8 cellular contexts compared by ENCODE assay signal in genomic region chr14:70358631-70359030, GRCh38. TPM values are rescaled to one million over a fixed set of nuclear protein-coding genes. Genes with fewer than 3 reads are reported as not detected.
DNase-seq lines count a peak whose midpoint lies in the region; ATAC-seq and TF ChIP-seq lines count a peak whose summit lies in the region.

No MANE protein-coding gene starts in this region.

- TF ChIP-seq CTCF in left lung (IDR thresholded peaks at IDR 0.05) (no peak), type B pancreatic cell (conservative IDR thresholded peaks at IDR 0.05) (no peak)

- H3K4me3 Mint-ChIP-seq in activated naive CD4-positive, alpha-beta T cell treated with anti-CD3 and anti-CD28 coated beads for 36 hours: peak overlapping the region; percentile 99
- H3K4me3 Mint-ChIP-seq in type B pancreatic cell: peak overlapping the region; percentile 100

- peaks cover 36% of the 10 kb centered on the region for H3K4me1 Mint-ChIP-seq in activated naive CD4-positive, alpha-beta T cell treated with anti-CD3 and anti-CD28 coated beads for 36 hours (ENCODE audit: low read depth)
- peaks cover 17% of the 10 kb centered on the region for H3K4me1 Mint-ChIP-seq in type B pancreatic cell (ENCODE audit: unreplicated experiment)

- intact Hi-C loops in activated naive CD4-positive, alpha-beta T cell treated with anti-CD3 and anti-CD28 coated beads for 36 hours (cut with micrococcal nuclease): loop anchor here (1.0 to 5.0 kb wide), 4 partner anchors 59 to 450 kb away; partner anchors contain the start of genes MAP3K9, MED6 and SYNJ2BP
- intact Hi-C loops in left lung (cut with DNase I): no loop called here

- no peak for DNase-seq in activated naive CD4-positive, alpha-beta T cell treated with anti-CD3 and anti-CD28 coated beads for 36 hours
- DNase-seq in activated naive CD4-positive, alpha-beta T cell treated with Interleukin-2 at 50 U/mL for 16 hours: no peak
- peak; percentile 5 for DNase-seq in amniotic epithelial cell (ENCODE audit: low read depth)
- DNase-seq in left lung: no peak
- no peak for DNase-seq in type B pancreatic cell (ENCODE audit: extremely low spot score, unreplicated experiment)

- no peaks in the 10 kb centered on the region for H3K27me3 Mint-ChIP-seq in activated naive CD4-positive, alpha-beta T cell treated with anti-CD3 and anti-CD28 coated beads for 36 hours (ENCODE audit: low read depth)
- H3K27me3 Mint-ChIP-seq in type B pancreatic cell: peaks cover 4% of the 10 kb centered on the region

- H3K36me3 Mint-ChIP-seq in activated naive CD4-positive, alpha-beta T cell treated with anti-CD3 and anti-CD28 coated beads for 36 hours (ENCODE audit: low read depth): peaks cover 10% of the 10 kb centered on the region
- no peaks in the 10 kb centered on the region for H3K36me3 Mint-ChIP-seq in type B pancreatic cell

- H3K4me1 ChIP-seq in left lung: peaks cover 9 to 13% of the 10 kb centered on the region in 2 donors

- peak overlapping the region; percentile 72 to 81 for H3K27ac ChIP-seq in left lung

- peak; percentile 6 for ATAC-seq in left lung
- ATAC-seq in HG03565 (IDR thresholded peaks at IDR 0.05; ENCODE audit: unreplicated experiment): no peak
- ATAC-seq in GM18870 (IDR thresholded peaks at IDR 0.05; ENCODE audit: unreplicated experiment): no peak
- ATAC-seq in GM19397 (IDR thresholded peaks at IDR 0.05; ENCODE audit: unreplicated experiment): no peak

- CTCF ChIA-PET in activated naive CD4-positive, alpha-beta T cell treated with anti-CD3 and anti-CD28 coated beads for 36 hours (lab: Charles Lee): interaction anchor here (2.1 kb wide), 1 partner anchor 70 kb away, joined by 12 read pairs; no protein-coding TSS in a partner anchor

- peak overlapping the region; percentile 88 for H3K27ac Mint-ChIP-seq in activated naive CD4-positive, alpha-beta T cell treated with anti-CD3 and anti-CD28 coated beads for 36 hours
- H3K27ac Mint-ChIP-seq in type B pancreatic cell: peak overlapping the region; percentile 98

- H3K4me3 ChIP-seq in left lung: peak overlapping the region; percentile 53 to 77

- H3K9me3 Mint-ChIP-seq in activated naive CD4-positive, alpha-beta T cell treated with anti-CD3 and anti-CD28 coated beads for 36 hours: no peaks in the 10 kb centered on the region
- no peaks in the 10 kb centered on the region for H3K9me3 Mint-ChIP-seq in type B pancreatic cell

- H3K27me3 ChIP-seq in left lung: peaks cover 0 to 11% of the 10 kb centered on the region in 2 donors

- no peaks in the 10 kb centered on the region for H3K9me3 ChIP-seq in left lung

- no peaks in the 10 kb centered on the region for H3K36me3 ChIP-seq in left lung

RNA-seq across cellular contexts. Expression of gene COX16, which starts 0.9 kb away (rescaled TPM):
- 10 to 100 TPM; 48.4 to 54.8 TPM for total RNA-seq in activated naive CD4-positive, alpha-beta T cell treated with anti-CD3 and anti-CD28 coated beads for 36 hours
- total RNA-seq in left lung: 10 to 100 TPM; 27.6 to 35.8 TPM
- 42.1 and 61.6 TPM in 2 replicates for total RNA-seq in type B pancreatic cell (ENCODE audit: low replicate concordance)

RNA-seq across cellular contexts. Expression of gene SYNJ2BP, which starts 58.3 kb away (rescaled TPM):
- total RNA-seq in activated naive CD4-positive, alpha-beta T cell treated with anti-CD3 and anti-CD28 coated beads for 36 hours: 1 to 10 TPM; 7.3 to 8.0 TPM
- total RNA-seq in left lung (10 to 100 TPM; 30.3 to 33.3 TPM), type B pancreatic cell (ENCODE audit: low replicate concordance) (32.1 and 32.5 TPM in 2 replicates)
